Comparison of ENCODE assay signal across 33 cellular contexts in the genomic region with DNA sequence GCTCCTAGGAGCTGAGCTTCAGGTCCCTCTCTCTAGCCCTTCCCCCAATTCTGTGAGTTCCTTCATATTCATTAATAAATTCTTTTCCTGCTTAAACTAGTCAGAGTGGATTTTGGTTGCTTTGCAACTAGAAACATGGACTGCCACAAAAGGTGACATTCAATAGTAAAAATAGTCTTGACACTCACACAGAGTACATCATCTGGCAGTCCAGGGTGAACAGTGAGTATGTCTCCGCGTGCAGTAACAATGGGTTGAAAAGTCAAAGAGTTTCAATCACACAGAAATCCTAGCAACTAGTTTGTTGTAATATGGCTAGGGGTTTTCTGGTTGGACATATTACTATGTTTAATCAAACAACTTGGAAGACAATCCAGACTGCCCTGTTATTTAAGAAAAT.
"Had no signal": no experiment of that assay in that cellular context is flagged by ENCODE, and none has a peak within 500 bp of the region (broad histone marks: within the 10 kb centered on the region; RNA-seq: fewer than 3 reads in every experiment).

No MANE protein-coding gene starts in this region.

- H3K9me3 ChIP-seq: adrenal gland, body of pancreas had no signal

- H3K36me3 ChIP-seq: adrenal gland, brain microvascular endothelial cell, breast epithelium had no signal

- H3K27me3 ChIP-seq: adrenal gland, body of pancreas, brain microvascular endothelial cell had no signal

- H3K4me1 ChIP-seq: adrenal gland, body of pancreas, breast epithelium had no signal

- DNase-seq: activated B cell treated with CpG ODN at 0.5 μM for 24 hours; activated CD4-positive, alpha-beta memory T cell treated with anti-CD3 and anti-CD28 coated beads for 36 hours; activated CD4-positive, alpha-beta T cell treated with anti-CD3 and anti-CD28 coated beads for 4 hours; activated CD4-positive, alpha-beta T cell treated with anti-CD3 and anti-CD28 coated beads, Interleukin-2, amount 10 ng/mL, durations not matched to agents 24 days and 14 days; activated CD4-positive, alpha-beta T cell treated with anti-CD3 and anti-CD28 coated beads, Interleukin-2, amount 50 U/mL, for 1 hour; activated CD4-positive, alpha-beta T cell treated with anti-CD3 and anti-CD28 coated beads, Interleukin-2, amount 50 U/mL, for 4 hours; activated CD4-positive, CD25-positive, alpha-beta regulatory T cell treated with anti-CD3 and anti-CD28 coated beads, Interleukin-2, amount 50 U/mL, for 72 hours; activated CD8-positive, alpha-beta memory T cell treated with anti-CD3 and anti-CD28 coated beads, Interleukin-2, amount 50 U/mL, for 4 hours; activated CD8-positive, alpha-beta T cell treated with anti-CD3 and anti-CD28 coated beads for 36 hours; activated effector memory CD4-positive, alpha-beta T cell treated with anti-CD3 and anti-CD28 coated beads, Interleukin-2, amount 50 U/mL, for 16 hours; activated gamma-delta T cell treated with Interleukin-2 at 50 U/mL for 16 hours; activated naive CD4-positive, alpha-beta T cell; activated naive CD4-positive, alpha-beta T cell treated with anti-CD3 and anti-CD28 coated beads for 36 hours; activated naive CD4-positive, alpha-beta T cell treated with anti-CD3 and anti-CD28 coated beads, Interleukin-2, amount 50 U/mL, for 16 hours; activated naive CD8-positive, alpha-beta T cell treated with anti-CD3 and anti-CD28 coated beads for 36 hours; activated T-cell treated with anti-CD3 and anti-CD28 coated beads for 4 hours; activated T-cell treated with anti-CD3 and anti-CD28 coated beads, Interleukin-2, amount 50 U/mL, for 1 hour; activated T-cell treated with anti-CD3 and anti-CD28 coated beads, Interleukin-2, amount 50 U/mL, for 4 hours; activated T-cell treated with anti-CD3 and anti-CD28 coated beads, Interleukin-2, amount 50 U/mL, for 72 hours; adrenal gland; amniotic stem cell; aorta; body of pancreas; brain microvascular endothelial cell; caudate nucleus; cerebellar nuclear complex; T-cell; T-helper 2 cell; T-helper 9 cell had no signal

- H3K4me3 ChIP-seq: adrenal gland, body of pancreas, breast epithelium had no signal

- ATAC-seq: activated CD8-positive, alpha-beta T cell treated with anti-CD3 and anti-CD28 coated beads for 36 hours; activated naive CD4-positive, alpha-beta T cell treated with anti-CD3 and anti-CD28 coated beads, Interleukin-2, amount 50 U/mL, for 72 hours; activated T-cell treated with anti-CD3 and anti-CD28 coated beads, Interleukin-2, amount 50 U/mL, for 4 hours; activated T-cell treated with anti-CD3 and anti-CD28 coated beads, Interleukin-2, amount 50 U/mL, for 72 hours; activated T-helper 17 cell treated with anti-CD3 and anti-CD28 coated beads, Interleukin-2, amount 50 U/mL, for 72 hours; body of pancreas; T-cell had no signal

- H3K27ac ChIP-seq: adrenal gland, body of pancreas, brain microvascular endothelial cell, breast epithelium, VCaP had no signal
